33 cellular contexts compared by ENCODE assay signal in genomic region chr12:88814789-88815188, GRCh38.
"Had no signal": no experiment of that assay in that cellular context is flagged by ENCODE, and none has a peak within 500 bp of the region (broad histone marks: within the 10 kb centered on the region; RNA-seq: fewer than 3 reads in every experiment).

No MANE protein-coding gene starts in this region.

- DNase-seq: activated effector memory CD4-positive, alpha-beta T cell treated with anti-CD3 and anti-CD28 coated beads, Interleukin-2, amount 50 U/mL, for 16 hours; activated effector memory CD4-positive, alpha-beta T cell treated with Interleukin-2 at 50 U/mL for 16 hours; activated gamma-delta T cell; activated gamma-delta T cell treated with Interleukin-2 at 50 U/mL for 16 hours; activated naive CD4-positive, alpha-beta T cell; activated naive CD4-positive, alpha-beta T cell treated with anti-CD3 and anti-CD28 coated beads for 36 hours; activated naive CD4-positive, alpha-beta T cell treated with anti-CD3 and anti-CD28 coated beads, Interleukin-2, amount 10 ng/mL, durations not matched to agents 7 days and 5 days; activated naive CD4-positive, alpha-beta T cell treated with anti-CD3 and anti-CD28 coated beads, Interleukin-2, amount 50 U/mL, for 16 hours; activated naive CD4-positive, alpha-beta T cell treated with Interleukin-2 at 50 U/mL for 16 hours; activated naive CD8-positive, alpha-beta T cell treated with anti-CD3 and anti-CD28 coated beads for 36 hours; activated naive CD8-positive, alpha-beta T cell treated with anti-CD3 and anti-CD28 coated beads, Interleukin-2, amount 10 ng/mL, durations not matched to agents 7 days and 5 days; activated naive CD8-positive, alpha-beta T cell treated with anti-CD3 and anti-CD28 coated beads, Interleukin-2, amount 50 U/mL, for 24 hours; activated T-cell treated with anti-CD3 and anti-CD28 coated beads for 4 hours; activated T-cell treated with anti-CD3 and anti-CD28 coated beads, Interleukin-2, amount 50 U/mL, for 1 hour; activated T-cell treated with anti-CD3 and anti-CD28 coated beads, Interleukin-2, amount 50 U/mL, for 24 hours; activated T-cell treated with anti-CD3 and anti-CD28 coated beads, Interleukin-2, amount 50 U/mL, for 4 hours; activated T-cell treated with anti-CD3 and anti-CD28 coated beads, Interleukin-2, amount 50 U/mL, for 48 hours; activated T-cell treated with anti-CD3 and anti-CD28 coated beads, Interleukin-2, amount 50 U/mL, for 72 hours; adrenal gland; amniotic stem cell; amygdala; anterior cingulate cortex; aorta; body of pancreas; brain microvascular endothelial cell; caudate nucleus; central memory CD4-positive, alpha-beta T cell; cerebellar nuclear complex had no signal

- H3K4me1 ChIP-seq: adrenal gland, ascending aorta had no signal

- H3K27ac ChIP-seq: adrenal gland, ascending aorta, body of pancreas, brain microvascular endothelial cell, breast epithelium, cardiac muscle cell had no signal

- H3K9me3 ChIP-seq: adrenal gland, ascending aorta, body of pancreas, breast epithelium had no signal

- ATAC-seq: activated naive CD4-positive, alpha-beta T cell treated with anti-CD3 and anti-CD28 coated beads, Interleukin-2, amount 50 U/mL, for 72 hours; activated naive CD8-positive, alpha-beta T cell treated with anti-CD3 and anti-CD28 coated beads, Interleukin-2, amount 50 U/mL, for 24 hours; activated T-cell treated with anti-CD3 and anti-CD28 coated beads, Interleukin-2, amount 50 U/mL, for 4 hours; activated T-cell treated with anti-CD3 and anti-CD28 coated beads, Interleukin-2, amount 50 U/mL, for 72 hours; activated T-helper 17 cell treated with anti-CD3 and anti-CD28 coated beads, Interleukin-2, amount 50 U/mL, for 72 hours; body of pancreas had no signal

- H3K27me3 ChIP-seq: adrenal gland, ascending aorta, body of pancreas, brain microvascular endothelial cell, breast epithelium, cardiac muscle cell had no signal

- H3K4me3 ChIP-seq: adrenal gland, ascending aorta, body of pancreas, breast epithelium, cardiac muscle cell had no signal

- H3K36me3 ChIP-seq: ascending aorta, brain microvascular endothelial cell, breast epithelium, cardiac muscle cell had no signal
